In genomic region chr6:170232186-170233002, GRCh38 we compare ENCODE assay signal across 16 cellular contexts. TPM values are rescaled to one million over a fixed set of nuclear protein-coding genes. Genes with fewer than 3 reads are reported as not detected.
A peak's percentile ranks its signal among the peaks of the same experiment; 100 is the strongest.
DNase-seq lines count a peak whose midpoint lies in the region; TF ChIP-seq lines count a peak whose summit lies in the region.
"Had no signal": no experiment of that assay in that cellular context is flagged by ENCODE, and none has a peak within 500 bp of the region (broad histone marks: within the 10 kb centered on the region; RNA-seq: fewer than 3 reads in every experiment).

No MANE protein-coding gene starts in this region.

- no peak overlapping the region for H3K4me2 ChIP-seq in GM23248 (ENCODE audit: unreplicated experiment)
- no peak overlapping the region for H3K4me2 ChIP-seq in neuronal stem cell (ENCODE audit: insufficient read depth, low read length, poor library complexity, severe bottlenecking)

- no peaks in the 10 kb centered on the region for H3K36me3 Mint-ChIP-seq in CD8-positive, alpha-beta memory T cell

- H3K9ac ChIP-seq in GM23248 = no peak overlapping the region
- no peak overlapping the region for H3K9ac ChIP-seq in neuronal stem cell (ENCODE audit: low read depth, low read length, poor library complexity)

- H3K18ac ChIP-seq in neuronal stem cell (ENCODE audit: low read length) = peak overlapping the region; percentile 97

- no peaks in the 10 kb centered on the region for H3K79me2 ChIP-seq in GM23248 (ENCODE audit: insufficient read depth)

- in situ Hi-C loops in GM23248 (cut with MboI) = no loop called here

- no peaks in the 10 kb centered on the region for H3K4me1 Mint-ChIP-seq in CD8-positive, alpha-beta memory T cell

- DNase-seq in GM23248 (peak; percentile 31), RWPE1 (ENCODE audit: low spot score) (peak; percentile 36), fibroblast of mammary gland (ENCODE audit: low read depth) (peak; percentile 12), neuronal stem cell (ENCODE audit: low spot score) (no peak), GM10266 (ENCODE audit: extremely low spot score) (no peak), epidermal melanocyte (ENCODE audit: insufficient read length, low spot score) (no peak), nucleus accumbens (lab: John Stamatoyannopoulos, UW) (no peak)
- DNase-seq in CD8-positive, alpha-beta memory T cell = no peak
- DNase-seq: activated CD4-positive, alpha-beta T cell treated with anti-CD3 and anti-CD28 coated beads, Interleukin-2, amount 50 U/mL, for 1 hour; activated naive CD4-positive, alpha-beta T cell treated with anti-CD3 and anti-CD28 coated beads for 36 hours; Karpas-422; occipital lobe; Peyer's patch; stimulated activated CD4-positive, alpha-beta T cell treated with anti-CD3 and anti-CD28 coated beads, Interleukin-1b, Interleukin-23, amount 100 ng/mL, for 48 hours had no signal

- H3K14ac ChIP-seq in neuronal stem cell (ENCODE audit: low read length) = no peak overlapping the region

- no peaks in the 10 kb centered on the region for H3K36me3 ChIP-seq in GM23248 (ENCODE audit: low read depth)
- peaks cover 0 to 2% of the 10 kb centered on the region in 2 donors for H3K36me3 ChIP-seq in neuronal stem cell (replicated peaks in 1 of 2; ENCODE audit: control insufficient read depth in 2 of 2, insufficient read depth in 2 of 2, low read length in 2 of 2)
- no peaks in the 10 kb centered on the region for H3K36me3 ChIP-seq in CD8-positive, alpha-beta memory T cell (ENCODE audit: insufficient read depth, low read length)
- H3K36me3 ChIP-seq: Peyer's patch, right lobe of liver had no signal

- no peak overlapping the region for H2AFZ ChIP-seq in GM23248
- peak overlapping the region; percentile 65 for H2AFZ ChIP-seq in neuronal stem cell (ENCODE audit: low read length)

- no peak overlapping the region for H3K4me3 ChIP-seq in GM23248
- H3K4me3 ChIP-seq in fibroblast of mammary gland (ENCODE audit: control insufficient read depth, low read depth, low read length) = no peak overlapping the region
- no peak overlapping the region for H3K4me3 ChIP-seq in neuronal stem cell (ENCODE audit: low read length in 2 of 2)
- H3K4me3 ChIP-seq in CD8-positive, alpha-beta memory T cell (ENCODE audit: low read length) = no peak overlapping the region
- H3K4me3 ChIP-seq: coronary artery, Peyer's patch, right lobe of liver had no signal

- H3K9me2 ChIP-seq in GM23248 (ENCODE audit: insufficient read depth) = no peaks in the 10 kb centered on the region

- no peak overlapping the region for H3K23ac ChIP-seq in neuronal stem cell (ENCODE audit: low read depth, low read length, poor library complexity)

- H4K91ac ChIP-seq in neuronal stem cell (ENCODE audit: low read depth, low read length, poor library complexity) = peak overlapping the region; percentile 87

- TF ChIP-seq CTCF in RWPE1 (conservative IDR thresholded peaks at IDR 0.05; ENCODE audit: low read depth) = no peak
- TF ChIP-seq CTCF in fibroblast of mammary gland (conservative IDR thresholded peaks at IDR 0.05; ENCODE audit: control insufficient read depth, insufficient read depth, low read depth, low read length) = no peak
- no peak for TF ChIP-seq CTCF in GM10266 (IDR thresholded peaks at IDR 0.05; ENCODE audit: control insufficient read depth, insufficient read depth, low read depth, missing control alignments)

- H2BK5ac ChIP-seq in neuronal stem cell (ENCODE audit: low read length) = peak overlapping the region; percentile 78

- H3K27ac Mint-ChIP-seq in CD8-positive, alpha-beta memory T cell = no peak overlapping the region
- H3K27ac Mint-ChIP-seq: activated naive CD4-positive, alpha-beta T cell treated with anti-CD3 and anti-CD28 coated beads for 36 hours had no signal

- peak overlapping the region; percentile 16 for H2BK12ac ChIP-seq in neuronal stem cell (ENCODE audit: low read length)

- no peaks in the 10 kb centered on the region for H4K20me1 ChIP-seq in GM23248 (ENCODE audit: insufficient read depth)

- no peaks in the 10 kb centered on the region for H3K9me3 Mint-ChIP-seq in CD8-positive, alpha-beta memory T cell
- H3K9me3 Mint-ChIP-seq: activated naive CD4-positive, alpha-beta T cell treated with anti-CD3 and anti-CD28 coated beads for 36 hours had no signal

- peak overlapping the region; percentile 18 for H2BK120ac ChIP-seq in neuronal stem cell (ENCODE audit: low read depth, low read length)

- H3K9me3 ChIP-seq in GM23248 (ENCODE audit: low read depth) (no peaks in the 10 kb centered on the region), neuronal stem cell (replicated peaks in 1 of 2; ENCODE audit: control insufficient read depth in 2 of 2, insufficient read depth in 1 of 2, low read depth in 1 of 2, low read length in 2 of 2) (no peaks in the 10 kb centered on the region)
- no peaks in the 10 kb centered on the region for H3K9me3 ChIP-seq in CD8-positive, alpha-beta memory T cell (ENCODE audit: low read length)
- H3K9me3 ChIP-seq: Peyer's patch, right lobe of liver had no signal

- peak overlapping the region; percentile 8 for H2BK15ac ChIP-seq in neuronal stem cell (ENCODE audit: low read length)

- H3K4ac ChIP-seq in neuronal stem cell (ENCODE audit: low read length) = no peak overlapping the region

- WGBS in GM23248 (ENCODE audit: low coverage in 1 of 2, low lambda C conversion rate in 2 of 2, missing lambda C conversion rate in 2 of 2), 2 experiments = 83 to 85% methylated on average over 23 to 24 of the region's 24 CpGs
- WGBS in neuronal stem cell (ENCODE audit: extremely low coverage in 2 of 2, insufficient read length in 2 of 2, insufficient replicate concordance in 1 of 2), 2 donors = no CpG with 5 or more reads among the region's 24 CpGs

- no peak overlapping the region for H4K8ac ChIP-seq in neuronal stem cell (ENCODE audit: low read depth, low read length)

- CTCF ChIA-PET in RWPE1 (lab: Yijun Ruan, JAX) = interaction anchor here (0.6 to 0.7 kb wide), 2 partner anchors 81 to 194 kb away, joined by 4 read pairs; no protein-coding TSS in a partner anchor
- CTCF ChIA-PET in CD8-positive, alpha-beta memory T cell (lab: Charles Lee) = no interaction called here

- POLR2A ChIA-PET in RWPE1 (lab: Yijun Ruan, JAX; ENCODE audit: low non-redundant PET) = no interaction called here
- POLR2A ChIA-PET in CD8-positive, alpha-beta memory T cell (lab: Charles Lee) = no interaction called here

- H3K27me3 ChIP-seq in GM23248 (replicated peaks; ENCODE audit: insufficient read depth) (no peaks in the 10 kb centered on the region; the same call in 1 of the 2 replicates), neuronal stem cell (ENCODE audit: control insufficient read depth in 3 of 3, insufficient read depth in 3 of 3, low read depth in 1 of 3, low read length in 3 of 3) (no peaks in the 10 kb centered on the region)
- peaks cover 4% of the 10 kb centered on the region for H3K27me3 ChIP-seq in CD8-positive, alpha-beta memory T cell (ENCODE audit: insufficient read depth, low read length, poor library complexity, severe bottlenecking)
- H3K27me3 ChIP-seq: Peyer's patch, right lobe of liver had no signal

- no peaks in the 10 kb centered on the region for H3K4me1 ChIP-seq in GM23248 (ENCODE audit: insufficient read depth)
- H3K4me1 ChIP-seq in neuronal stem cell (ENCODE audit: control insufficient read depth in 2 of 2, insufficient read depth in 1 of 2, low read depth in 1 of 2, low read length in 2 of 2) = peaks cover 35 to 39% of the 10 kb centered on the region in 2 donors
- H3K4me1 ChIP-seq in CD8-positive, alpha-beta memory T cell (ENCODE audit: insufficient read depth, low read length) = no peaks in the 10 kb centered on the region
- H3K4me1 ChIP-seq: right lobe of liver had no signal

- no peak overlapping the region for H3K4me3 Mint-ChIP-seq in CD8-positive, alpha-beta memory T cell
- H3K4me3 Mint-ChIP-seq: activated naive CD4-positive, alpha-beta T cell treated with anti-CD3 and anti-CD28 coated beads for 36 hours had no signal

- no peaks in the 10 kb centered on the region for H3F3A ChIP-seq in GM23248 (ENCODE audit: insufficient read depth)

- H3K27ac ChIP-seq in GM23248 (no peak overlapping the region), RWPE1 (peak overlapping the region; percentile 52), neuronal stem cell (replicated peaks; ENCODE audit: low read length) (peak overlapping the region; percentile 85)
- H3K27ac ChIP-seq in CD8-positive, alpha-beta memory T cell (ENCODE audit: low read depth, low read length) = no peak overlapping the region
- H3K27ac ChIP-seq: coronary artery, Peyer's patch, right lobe of liver had no signal

- H2AK5ac ChIP-seq in neuronal stem cell (ENCODE audit: low read depth, low read length) = peak overlapping the region; percentile 20

- peaks cover 3% of the 10 kb centered on the region in 2 donors for H3K27me3 Mint-ChIP-seq in CD8-positive, alpha-beta memory T cell

- no peaks in the 10 kb centered on the region for H3K79me1 ChIP-seq in neuronal stem cell (ENCODE audit: low read depth, low read length)

RNA-seq across cellular contexts. Expression of gene DLL1, which starts 58.5 kb away (rescaled TPM):
- total RNA-seq in GM23248 (2014; rRNA removed; shearing (Covaris generic)) = 0.38 and 0.86 TPM in 2 replicates
- polyA plus RNA-seq in GM23248 (2016; fragmentation: Nextera tagmentation; extraction: Ambion mirVana) = 0.30 and 0.68 TPM in 2 replicates
- polyA plus RNA-seq in neuronal stem cell (2013, experiment 1 of 2) = 66.9 TPM
- polyA plus RNA-seq in neuronal stem cell (2013, experiment 2 of 2) = 67.5 TPM
- under 1 TPM; 0.79 to 0.86 TPM for total RNA-seq in CD8-positive, alpha-beta memory T cell
- 0.49 TPM for polyA plus RNA-seq in CD8-positive, alpha-beta memory T cell

Comparison
In these comparisons a context has a peak if more than half of its experiments do, and no peak if none do; other contexts are left out.
1. DNase-seq: peak in GM23248 (single experiment), RWPE1 (single experiment) and fibroblast of mammary gland (single experiment); none in neuronal stem cell (single experiment), CD8-positive, alpha-beta memory T cell (0 of 5), GM10266 (single experiment), epidermal melanocyte (single experiment) and nucleus accumbens (0 of 56).
2. H3K27ac ChIP-seq: peak in RWPE1 (single experiment) and neuronal stem cell (single experiment); none in GM23248 (single experiment) and CD8-positive, alpha-beta memory T cell (single experiment).